8 cellular contexts compared by ENCODE assay signal in genomic region chr1:117930173-117930447, GRCh38. TPM values are rescaled to one million over a fixed set of nuclear protein-coding genes. Genes with fewer than 3 reads are reported as not detected.
DNase-seq lines count a peak whose midpoint lies in the region; ATAC-seq lines count a peak whose summit lies in the region.

No MANE protein-coding gene starts in this region.

- no peak for DNase-seq in activated naive CD4-positive, alpha-beta T cell treated with Interleukin-2 at 50 U/mL for 16 hours
- no peak for DNase-seq in activated CD4-positive, alpha-beta memory T cell treated with anti-CD3 and anti-CD28 coated beads, Interleukin-2, amount 10 ng/mL, durations not matched to agents 7 days and 5 days
- DNase-seq in substantia nigra (lab: John Stamatoyannopoulos, UW) (no peak), activated gamma-delta T cell (lab: John Stamatoyannopoulos, UW) (no peak), NCI-H748 treated with DMSO at 0.1 percent for 48 hours (lab: John Stamatoyannopoulos, UW) (no peak)

- H3K9me3 Mint-ChIP-seq in activated naive CD4-positive, alpha-beta T cell treated with anti-CD3 and anti-CD28 coated beads, Interleukin-2, amount 50 U/mL, for 24 hours: no peaks in the 10 kb centered on the region
- H3K9me3 Mint-ChIP-seq in activated CD4-positive, alpha-beta memory T cell treated with anti-CD3 and anti-CD28 coated beads, Interleukin-2, amount 10 ng/mL, durations not matched to agents 7 days and 5 days: no peaks in the 10 kb centered on the region

- H3K27ac Mint-ChIP-seq in activated naive CD4-positive, alpha-beta T cell treated with anti-CD3 and anti-CD28 coated beads, Interleukin-2, amount 50 U/mL, for 24 hours: peak overlapping the region; percentile 93
- peak overlapping the region; percentile 83 for H3K27ac Mint-ChIP-seq in activated CD4-positive, alpha-beta memory T cell treated with anti-CD3 and anti-CD28 coated beads, Interleukin-2, amount 10 ng/mL, durations not matched to agents 7 days and 5 days

- no peaks in the 10 kb centered on the region for H3K27me3 Mint-ChIP-seq in activated naive CD4-positive, alpha-beta T cell treated with anti-CD3 and anti-CD28 coated beads, Interleukin-2, amount 50 U/mL, for 24 hours
- no peaks in the 10 kb centered on the region for H3K27me3 Mint-ChIP-seq in activated CD4-positive, alpha-beta memory T cell treated with anti-CD3 and anti-CD28 coated beads, Interleukin-2, amount 10 ng/mL, durations not matched to agents 7 days and 5 days

- CTCF ChIA-PET in activated CD4-positive, alpha-beta memory T cell treated with anti-CD3 and anti-CD28 coated beads, Interleukin-2, amount 10 ng/mL, durations not matched to agents 7 days and 5 days (lab: Charles Lee): interaction anchor here (2.7 kb wide), 1 partner anchor 395 kb away, joined by 7 read pairs; no protein-coding TSS in a partner anchor

- peak overlapping the region; percentile 24 for H3K27ac ChIP-seq in substantia nigra (ENCODE audit: low read depth, low read length, poor library complexity, severe bottlenecking)

- POLR2A ChIA-PET in activated CD4-positive, alpha-beta memory T cell treated with anti-CD3 and anti-CD28 coated beads, Interleukin-2, amount 10 ng/mL, durations not matched to agents 7 days and 5 days (lab: Charles Lee): interaction anchor here (0.8 to 1.9 kb wide), 4 partner anchors 10 to 1211 kb away, joined by 3 to 5 read pairs (median 4); partner anchors contain the start of genes MAN1A2, TTF2 and WARS2

- H3K4me1 Mint-ChIP-seq in activated naive CD4-positive, alpha-beta T cell treated with anti-CD3 and anti-CD28 coated beads, Interleukin-2, amount 50 U/mL, for 24 hours: peaks cover 65% of the 10 kb centered on the region
- H3K4me1 Mint-ChIP-seq in activated CD4-positive, alpha-beta memory T cell treated with anti-CD3 and anti-CD28 coated beads, Interleukin-2, amount 10 ng/mL, durations not matched to agents 7 days and 5 days: peaks cover 57% of the 10 kb centered on the region

- no peak for ATAC-seq in HG02642 (IDR thresholded peaks at IDR 0.05; ENCODE audit: poor library complexity, unreplicated experiment)

- peak overlapping the region; percentile 98 for H3K4me3 Mint-ChIP-seq in activated naive CD4-positive, alpha-beta T cell treated with anti-CD3 and anti-CD28 coated beads, Interleukin-2, amount 50 U/mL, for 24 hours
- peak overlapping the region; percentile 93 for H3K4me3 Mint-ChIP-seq in activated CD4-positive, alpha-beta memory T cell treated with anti-CD3 and anti-CD28 coated beads, Interleukin-2, amount 10 ng/mL, durations not matched to agents 7 days and 5 days

- H3K36me3 Mint-ChIP-seq in activated naive CD4-positive, alpha-beta T cell treated with anti-CD3 and anti-CD28 coated beads, Interleukin-2, amount 50 U/mL, for 24 hours: peaks cover 22% of the 10 kb centered on the region
- peaks cover 24% of the 10 kb centered on the region for H3K36me3 Mint-ChIP-seq in activated CD4-positive, alpha-beta memory T cell treated with anti-CD3 and anti-CD28 coated beads, Interleukin-2, amount 10 ng/mL, durations not matched to agents 7 days and 5 days (ENCODE audit: low read depth)

- no peaks in the 10 kb centered on the region for H3K9me3 ChIP-seq in iPS-18c (ENCODE audit: control insufficient read depth, insufficient read depth, low read length)

- peak overlapping the region; percentile 80 for H3K4me3 ChIP-seq in iPS-18c (ENCODE audit: insufficient read depth, low read depth, low read length)

RNA-seq across cellular contexts. Expression of gene WDR3, which starts 0.6 kb away (rescaled TPM):
- 10 to 100 TPM; 19.6 to 20.2 TPM for total RNA-seq in activated CD4-positive, alpha-beta memory T cell treated with anti-CD3 and anti-CD28 coated beads, Interleukin-2, amount 10 ng/mL, durations not matched to agents 7 days and 5 days

RNA-seq across cellular contexts. Expression of gene GDAP2, which starts 0.7 kb away (rescaled TPM):
- 10 to 100 TPM; 20.8 to 22.9 TPM for total RNA-seq in activated CD4-positive, alpha-beta memory T cell treated with anti-CD3 and anti-CD28 coated beads, Interleukin-2, amount 10 ng/mL, durations not matched to agents 7 days and 5 days
